ENCODE assay signal across 10 cellular contexts in genomic region chr20:18628330-18628941, GRCh38. TPM values are rescaled to one million over a fixed set of nuclear protein-coding genes. Genes with fewer than 3 reads are reported as not detected.
DNase-seq lines count a peak whose midpoint lies in the region; ATAC-seq, FAIRE-seq and TF ChIP-seq lines count a peak whose summit lies in the region.
"Had no signal": no experiment of that assay in that cellular context is flagged by ENCODE, and none has a peak within 500 bp of the region (broad histone marks: within the 10 kb centered on the region; RNA-seq: fewer than 3 reads in every experiment).

No MANE protein-coding gene starts in this region.

- intact Hi-C loops in heart left ventricle (cut with DNase I), result no loop called here
- intact Hi-C loops in Right ventricle myocardium superior (cut with DNase I), result no loop called here

- no peak for FAIRE-seq in frontal cortex (lab: Jason Lieb, UNC)
- FAIRE-seq: GM18507 had no signal

- no peaks in the 10 kb centered on the region for H3K27me3 ChIP-seq in heart left ventricle
- H3K27me3 ChIP-seq: SJSA1 had no signal

- H3K4me1 Mint-ChIP-seq in type B pancreatic cell (ENCODE audit: unreplicated experiment), result peaks cover 3% of the 10 kb centered on the region

- H3K27ac ChIP-seq in heart left ventricle, result no peak overlapping the region
- H3K27ac ChIP-seq: SJSA1 had no signal

- DNase-seq in heart left ventricle (no peak), Right ventricle myocardium superior (no peak), NCI-H748 treated with DMSO at 0.1 percent for 48 hours (lab: John Stamatoyannopoulos, UW) (peak; percentile 12), fibroblast of villous mesenchyme (ENCODE audit: low read depth) (no peak), type B pancreatic cell (ENCODE audit: extremely low spot score, unreplicated experiment) (no peak), UCSD-AML1 (lab: John Stamatoyannopoulos, UW; ENCODE audit: unreplicated experiment) (no peak), frontal cortex (ENCODE audit: low spot score in 2 of 2) (no peak)
- no peak for DNase-seq in central memory CD4-positive, alpha-beta T cell

- no peaks in the 10 kb centered on the region for H3K27me3 Mint-ChIP-seq in type B pancreatic cell

- no peak overlapping the region for H3K4me3 ChIP-seq in heart left ventricle
- H3K4me3 ChIP-seq in fibroblast of villous mesenchyme (ENCODE audit: low read depth, low read length), result no peak overlapping the region
- H3K4me3 ChIP-seq: SJSA1 had no signal

- H3K36me3 ChIP-seq in heart left ventricle, result peaks cover 0 to 18% (median 7%) of the 10 kb centered on the region in 9 donors
- H3K36me3 ChIP-seq: SJSA1 had no signal

- WGBS in heart left ventricle, 4 donors, result 80 to 87% (median 85%) methylated on average over 12 of the region's 12 CpGs

- TF ChIP-seq POLR2A in heart left ventricle (IDR thresholded peaks at IDR 0.05), result no peak

- H3K27ac Mint-ChIP-seq in type B pancreatic cell, result no peak overlapping the region

- no peaks in the 10 kb centered on the region for H3K9me3 Mint-ChIP-seq in type B pancreatic cell

- peak in 1 of 4 donors; percentile 38 for ATAC-seq in heart left ventricle
- no peak for ATAC-seq in Right ventricle myocardium superior (ENCODE audit: poor library complexity)

- H3K4me1 ChIP-seq in heart left ventricle, result no peaks in the 10 kb centered on the region
- H3K4me1 ChIP-seq: SJSA1 had no signal

- no peak overlapping the region for H3K4me3 Mint-ChIP-seq in type B pancreatic cell

- TF ChIP-seq CTCF in heart left ventricle (IDR thresholded peaks at IDR 0.05) (peak in 11 of 12 donors; percentile 13 to 50 (median 28)), fibroblast of villous mesenchyme (IDR thresholded peaks at IDR 0.05; ENCODE audit: insufficient read depth, low read depth, low read length) (peak; percentile 57), type B pancreatic cell (conservative IDR thresholded peaks at IDR 0.05) (peak; percentile 69)

- H3K9me3 ChIP-seq in heart left ventricle, result no peaks in the 10 kb centered on the region
- H3K9me3 ChIP-seq: SJSA1 had no signal

- H3K36me3 Mint-ChIP-seq in type B pancreatic cell, result peaks cover 4% of the 10 kb centered on the region

RNA-seq across cellular contexts. Expression of gene DTD1, which starts 40.6 kb away (rescaled TPM):
- total RNA-seq in heart left ventricle, result 10 to 100 TPM; 12.1 to 20.8 (median 15.6) TPM
- 10 to 100 TPM in 1 of 2 donors, 1 to 10 TPM in 1; 8.0 to 30.3 TPM for polyA plus RNA-seq in heart left ventricle
- total RNA-seq in Right ventricle myocardium superior, result 12.4 TPM
- total RNA-seq in fibroblast of villous mesenchyme, result 47.1 and 70.5 TPM in 2 replicates
- total RNA-seq in type B pancreatic cell (ENCODE audit: low replicate concordance), result 20.9 and 29.8 TPM in 2 replicates
- 98.2 TPM for total RNA-seq in frontal cortex
